In genomic region chr19:19315444-19315843, GRCh38 we compare ENCODE assay signal across 17 cellular contexts. TPM values are rescaled to one million over a fixed set of nuclear protein-coding genes. Genes with fewer than 3 reads are reported as not detected.
A peak's percentile ranks its signal among the peaks of the same experiment; 100 is the strongest.
DNase-seq lines count a peak whose midpoint lies in the region; ATAC-seq and TF ChIP-seq lines count a peak whose summit lies in the region.
"Had no signal": no experiment of that assay in that cellular context is flagged by ENCODE, and none has a peak within 500 bp of the region (broad histone marks: within the 10 kb centered on the region; RNA-seq: fewer than 3 reads in every experiment).

No MANE protein-coding gene starts in this region.

- ATAC-seq in activated naive CD4-positive, alpha-beta T cell treated with anti-CD3 and anti-CD28 coated beads, Interleukin-2, amount 50 U/mL, for 72 hours, result peak in 1 of 2 donors; percentile 27
- no peak for ATAC-seq in activated T-helper 17 cell treated with anti-CD3 and anti-CD28 coated beads, Interleukin-2, amount 50 U/mL, for 72 hours (replicated peaks)
- no peak for ATAC-seq in stimulated activated effector memory CD8-positive, alpha-beta T cell treated with anti-CD3 and anti-CD28 coated beads, Interleukin-12 subunit alpha, Interleukin-12 subunit beta, amount 100 ng/mL, for 72 hours
- ATAC-seq in GM21360 (IDR thresholded peaks at IDR 0.05; ENCODE audit: unreplicated experiment), result no peak

- DNase-seq in activated naive CD4-positive, alpha-beta T cell treated with anti-CD3 and anti-CD28 coated beads, Interleukin-2, amount 50 U/mL, for 72 hours (ENCODE audit: low spot score in 2 of 2), result no peak
- DNase-seq in activated naive CD4-positive, alpha-beta T cell (lab: John Stamatoyannopoulos, UW), result no peak
- no peak for DNase-seq in HFF-Myc (ENCODE audit: extremely low read depth, low read depth)
- DNase-seq in stimulated activated effector memory CD8-positive, alpha-beta T cell treated with anti-CD3 and anti-CD28 coated beads, Interleukin-12 subunit alpha, Interleukin-12 subunit beta, amount 100 ng/mL, for 72 hours (ENCODE audit: low spot score in 2 of 2), result no peak
- DNase-seq in globus pallidus (ENCODE audit: low spot score), result no peak
- DNase-seq: activated effector memory CD4-positive, alpha-beta T cell treated with Interleukin-2 at 50 U/mL for 16 hours; Calu3; GDM1; mammary epithelial cell; naive B cell; NCI-H1417; NCI-H2171 treated with DMSO at 0.1 percent for 48 hours; SW 1271 had no signal

- peak; percentile 11 for TF ChIP-seq CTCF in HFF-Myc (IDR thresholded peaks at IDR 0.05; ENCODE audit: low read depth, low read length, missing control alignments)

- H3K27me3 Mint-ChIP-seq in activated T-helper 17 cell treated with anti-CD3 and anti-CD28 coated beads, Interleukin-2, amount 50 U/mL, for 72 hours, result no peaks in the 10 kb centered on the region
- H3K27me3 Mint-ChIP-seq: naive B cell had no signal

- no peaks in the 10 kb centered on the region for H3K9me3 Mint-ChIP-seq in activated naive CD4-positive, alpha-beta T cell treated with anti-CD3 and anti-CD28 coated beads, Interleukin-2, amount 50 U/mL, for 72 hours
- no peaks in the 10 kb centered on the region for H3K9me3 Mint-ChIP-seq in activated T-helper 17 cell treated with anti-CD3 and anti-CD28 coated beads, Interleukin-2, amount 50 U/mL, for 72 hours
- H3K9me3 Mint-ChIP-seq in stimulated activated effector memory CD8-positive, alpha-beta T cell treated with anti-CD3 and anti-CD28 coated beads, Interleukin-12 subunit alpha, Interleukin-12 subunit beta, amount 100 ng/mL, for 72 hours, result no peaks in the 10 kb centered on the region
- H3K9me3 Mint-ChIP-seq: naive B cell had no signal

- H3K36me3 Mint-ChIP-seq in activated naive CD4-positive, alpha-beta T cell treated with anti-CD3 and anti-CD28 coated beads, Interleukin-2, amount 50 U/mL, for 72 hours, result peaks cover 5 to 6% of the 10 kb centered on the region in 2 donors
- peaks cover 68% of the 10 kb centered on the region for H3K36me3 Mint-ChIP-seq in activated T-helper 17 cell treated with anti-CD3 and anti-CD28 coated beads, Interleukin-2, amount 50 U/mL, for 72 hours (ENCODE audit: low read depth)
- H3K36me3 Mint-ChIP-seq in stimulated activated effector memory CD8-positive, alpha-beta T cell treated with anti-CD3 and anti-CD28 coated beads, Interleukin-12 subunit alpha, Interleukin-12 subunit beta, amount 100 ng/mL, for 72 hours, result peaks cover 66% of the 10 kb centered on the region

- H3K4me1 Mint-ChIP-seq in activated T-helper 17 cell treated with anti-CD3 and anti-CD28 coated beads, Interleukin-2, amount 50 U/mL, for 72 hours, result peaks cover 6% of the 10 kb centered on the region
- H3K4me1 Mint-ChIP-seq in stimulated activated effector memory CD8-positive, alpha-beta T cell treated with anti-CD3 and anti-CD28 coated beads, Interleukin-12 subunit alpha, Interleukin-12 subunit beta, amount 100 ng/mL, for 72 hours, result peaks cover 29% of the 10 kb centered on the region

- H3K4me3 ChIP-seq in HFF-Myc (replicated peaks; ENCODE audit: low read depth, low read length), result no peak overlapping the region

- peak overlapping the region; percentile 43 to 88 for H3K27ac Mint-ChIP-seq in activated naive CD4-positive, alpha-beta T cell treated with anti-CD3 and anti-CD28 coated beads, Interleukin-2, amount 50 U/mL, for 72 hours
- peak overlapping the region; percentile 39 for H3K27ac Mint-ChIP-seq in activated T-helper 17 cell treated with anti-CD3 and anti-CD28 coated beads, Interleukin-2, amount 50 U/mL, for 72 hours
- H3K27ac Mint-ChIP-seq in stimulated activated effector memory CD8-positive, alpha-beta T cell treated with anti-CD3 and anti-CD28 coated beads, Interleukin-12 subunit alpha, Interleukin-12 subunit beta, amount 100 ng/mL, for 72 hours, result peak overlapping the region; percentile 69

- no peak overlapping the region for H3K4me3 Mint-ChIP-seq in activated T-helper 17 cell treated with anti-CD3 and anti-CD28 coated beads, Interleukin-2, amount 50 U/mL, for 72 hours
- H3K4me3 Mint-ChIP-seq in stimulated activated effector memory CD8-positive, alpha-beta T cell treated with anti-CD3 and anti-CD28 coated beads, Interleukin-12 subunit alpha, Interleukin-12 subunit beta, amount 100 ng/mL, for 72 hours, result no peak overlapping the region
- H3K4me3 Mint-ChIP-seq: naive B cell had no signal

RNA-seq across cellular contexts. Expression of gene SUGP1, which starts 4.9 kb away (rescaled TPM):
- total RNA-seq in activated naive CD4-positive, alpha-beta T cell treated with anti-CD3 and anti-CD28 coated beads, Interleukin-2, amount 50 U/mL, for 72 hours, result 10 to 100 TPM; 55.1 to 55.4 TPM
- 10 to 100 TPM; 50.2 to 51.1 TPM for total RNA-seq in activated T-helper 17 cell treated with anti-CD3 and anti-CD28 coated beads, Interleukin-2, amount 50 U/mL, for 72 hours

RNA-seq across cellular contexts. Expression of gene MAU2, which starts 5.2 kb away (rescaled TPM):
- 10 to 100 TPM; 36.0 to 62.2 TPM for total RNA-seq in activated naive CD4-positive, alpha-beta T cell treated with anti-CD3 and anti-CD28 coated beads, Interleukin-2, amount 50 U/mL, for 72 hours
- total RNA-seq in activated T-helper 17 cell treated with anti-CD3 and anti-CD28 coated beads, Interleukin-2, amount 50 U/mL, for 72 hours, result 10 to 100 TPM; 58.8 to 67.9 TPM

RNA-seq across cellular contexts. Expression of gene TM6SF2, which starts 42.3 kb away (rescaled TPM):
- not detected for total RNA-seq in activated naive CD4-positive, alpha-beta T cell treated with anti-CD3 and anti-CD28 coated beads, Interleukin-2, amount 50 U/mL, for 72 hours
- not detected for total RNA-seq in activated T-helper 17 cell treated with anti-CD3 and anti-CD28 coated beads, Interleukin-2, amount 50 U/mL, for 72 hours
- total RNA-seq: activated CD8-positive, alpha-beta memory T cell treated with anti-CD3 and anti-CD28 coated beads for 36 hours; Calu3; mammary epithelial cell; RPMI7951 had no signal
